22 cellular contexts compared by ENCODE assay signal in the genomic region with DNA sequence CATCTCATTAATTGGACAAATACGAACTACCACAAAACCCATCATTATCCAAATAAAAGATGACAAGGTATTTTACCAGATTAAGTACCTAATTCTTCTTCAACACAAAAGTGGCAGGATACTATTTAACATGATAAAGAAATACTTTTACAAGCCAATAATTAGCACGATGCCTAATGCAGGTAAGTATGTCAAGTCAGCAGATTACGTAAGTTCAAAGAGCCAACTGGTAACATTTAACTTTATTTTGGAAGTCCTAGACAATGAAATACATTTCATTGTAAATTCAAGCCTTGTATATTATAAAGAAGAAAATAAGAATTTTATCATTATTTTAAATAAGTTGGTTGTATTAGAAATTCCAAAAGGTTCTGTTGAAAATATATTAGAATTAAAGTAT.
DNase-seq lines count a peak whose midpoint lies in the region; ATAC-seq, FAIRE-seq and TF ChIP-seq lines count a peak whose summit lies in the region.
"Had no signal": no experiment of that assay in that cellular context is flagged by ENCODE, and none has a peak within 500 bp of the region (broad histone marks: within the 10 kb centered on the region; RNA-seq: fewer than 3 reads in every experiment).

No MANE protein-coding gene starts in this region.

- no peak for DNase-seq in A549 (ENCODE audit: low read depth in 1 of 2, low spot score in 1 of 2)
- peak; percentile 12 for DNase-seq in GM23338 (ENCODE audit: low spot score)
- no peak for DNase-seq in K562 (ENCODE audit: extremely low read depth in 1 of 4, low spot score in 3 of 4)
- no peak for DNase-seq in small intestine
- no peak for DNase-seq in stimulated activated CD4-positive, alpha-beta T cell treated with anti-CD3 and anti-CD28 coated beads, Interleukin-1b, Interleukin-23, amount 100 ng/mL, for 48 hours
- no peak for DNase-seq in CD4-positive, alpha-beta T cell
- DNase-seq: 8988T; BE2C; C1 segment of cervical spinal cord; Caco-2; Calu3; CD4-positive, CD25-positive, alpha-beta regulatory T cell; CD8-positive, alpha-beta T cell; DMS79 treated with DMSO at 0.1 percent for 48 hours; GF-D8 had no signal

- H3K9me3 Mint-ChIP-seq in GM23338, result no peaks in the 10 kb centered on the region
- peaks cover 3% of the 10 kb centered on the region for H3K9me3 Mint-ChIP-seq in CD4-positive, alpha-beta T cell

- no peaks in the 10 kb centered on the region for H3K9me3 ChIP-seq in A549
- H3K9me3 ChIP-seq in K562 (replicated peaks; ENCODE audit: control insufficient read depth, insufficient read depth, low read depth, low read length), result no peaks in the 10 kb centered on the region
- H3K9me3 ChIP-seq in small intestine (ENCODE audit: control insufficient read depth, low read depth), result no peaks in the 10 kb centered on the region
- H3K9me3 ChIP-seq in CD4-positive, alpha-beta T cell (ENCODE audit: control insufficient read depth, low read length), result no peaks in the 10 kb centered on the region
- no peaks in the 10 kb centered on the region for H3K9me3 ChIP-seq in gastroesophageal sphincter
- H3K9me3 ChIP-seq: BE2C, BLaER1, Caco-2 had no signal

- BruUV-seq in K562 (replicated peaks; lab: Mats Ljungman, UMichigan), result no TSS peak

- in situ Hi-C loops in K562 (cut with MboI), result no loop called here

- no peak overlapping the region for H3K27ac Mint-ChIP-seq in GM23338
- H3K27ac Mint-ChIP-seq in CD4-positive, alpha-beta T cell, result no peak overlapping the region
- H3K27ac Mint-ChIP-seq: CD14-positive monocyte; CD4-positive, CD25-positive, alpha-beta regulatory T cell; CD8-positive, alpha-beta T cell had no signal

- H3K79me2 ChIP-seq in GM23338 (replicated peaks; ENCODE audit: insufficient read depth), result no peaks in the 10 kb centered on the region
- no peaks in the 10 kb centered on the region for H3K79me2 ChIP-seq in K562 (ENCODE audit: control insufficient read depth, insufficient read depth, low read length)

- no peaks in the 10 kb centered on the region for H3K36me3 Mint-ChIP-seq in GM23338 (ENCODE audit: low read depth)
- no peaks in the 10 kb centered on the region for H3K36me3 Mint-ChIP-seq in CD4-positive, alpha-beta T cell (ENCODE audit: low read depth)
- H3K36me3 Mint-ChIP-seq: CD14-positive monocyte; CD4-positive, CD25-positive, alpha-beta regulatory T cell; CD8-positive, alpha-beta T cell had no signal

- no peak for TF ChIP-seq RAD21 in A549 (conservative IDR thresholded peaks at IDR 0.05 in 1 of 2, IDR thresholded peaks at IDR 0.05 in 1 of 2)
- TF ChIP-seq RAD21 in K562 (CRISPR knock-in tag; conservative IDR thresholded peaks at IDR 0.05 in 1 of 2, IDR thresholded peaks at IDR 0.05 in 1 of 2), result no peak

- no peak overlapping the region for H3K27ac ChIP-seq in A549
- H3K27ac ChIP-seq in GM23338 (ENCODE audit: low read depth), result no peak overlapping the region
- H3K27ac ChIP-seq in K562 (ENCODE audit: extremely low read depth, low read depth, low read length), result no peak overlapping the region
- no peak overlapping the region for H3K27ac ChIP-seq in small intestine (ENCODE audit: low read depth in 1 of 2, low read length in 1 of 2)
- H3K27ac ChIP-seq in CD4-positive, alpha-beta T cell (ENCODE audit: low read depth, low read length), result no peak overlapping the region
- H3K27ac ChIP-seq in gastroesophageal sphincter, result no peak overlapping the region
- H3K27ac ChIP-seq: BLaER1 had no signal

- H3K9me2 ChIP-seq in GM23338 (ENCODE audit: insufficient read depth), result no peaks in the 10 kb centered on the region

- H2AFZ ChIP-seq in GM23338 (no peak overlapping the region), K562 (ENCODE audit: low read depth, low read length) (no peak overlapping the region)

- H3K4me3 ChIP-seq in A549 (no peak overlapping the region), GM23338 (no peak overlapping the region), K562 (no peak overlapping the region), small intestine (ENCODE audit: low read depth in 1 of 2, low read length in 2 of 2) (no peak overlapping the region), gastroesophageal sphincter (no peak overlapping the region)
- H3K4me3 ChIP-seq: BLaER1 had no signal

- H3K4me3 Mint-ChIP-seq in GM23338, result no peak overlapping the region
- H3K4me3 Mint-ChIP-seq in CD4-positive, alpha-beta T cell, result no peak overlapping the region
- H3K4me3 Mint-ChIP-seq: CD14-positive monocyte; CD4-positive, CD25-positive, alpha-beta regulatory T cell; CD8-positive, alpha-beta T cell had no signal

- 71% methylated on average over 3 of the region's 3 CpGs for WGBS in A549 (ENCODE audit: missing lambda C conversion rate)
- 0% methylated on average over 3 of the region's 3 CpGs for WGBS in K562 (ENCODE audit: insufficient coverage, low coverage, missing lambda C conversion rate)
- WGBS in small intestine, 3 donors, result 76 to 79% (median 78%) methylated on average over 3 of the region's 3 CpGs
- WGBS in gastroesophageal sphincter (ENCODE audit: low coverage in 1 of 2), 2 donors, result 60 to 71% methylated on average over 3 of the region's 3 CpGs

- H3K4me1 ChIP-seq in A549 (no peaks in the 10 kb centered on the region), GM23338 (ENCODE audit: insufficient read depth) (peaks cover 9% of the 10 kb centered on the region; the same call in 1 of the 2 replicates), K562 (replicated peaks in 1 of 2; ENCODE audit: control insufficient read depth in 2 of 2, insufficient read depth in 2 of 2, low read length in 2 of 2) (no peaks in the 10 kb centered on the region), small intestine (ENCODE audit: control insufficient read depth in 2 of 2, insufficient read depth in 1 of 2, low read depth in 1 of 2, low read length in 1 of 2) (no peaks in the 10 kb centered on the region), gastroesophageal sphincter (no peaks in the 10 kb centered on the region)
- H3K4me1 ChIP-seq: BE2C, BLaER1, Caco-2 had no signal

- H3F3A ChIP-seq in GM23338 (replicated peaks; ENCODE audit: low read depth), result no peaks in the 10 kb centered on the region

- FAIRE-seq in A549 (lab: Jason Lieb, UNC) (peak; percentile 7), K562 (lab: Jason Lieb, UNC) (no peak), small intestine (lab: Jason Lieb, UNC) (peak; percentile 5)
- FAIRE-seq: D721Med, G401.6, GM12891, GM19239 had no signal

- CTCF ChIA-PET in A549 (lab: Yijun Ruan, JAX) (no interaction called here), K562 (lab: Yijun Ruan, JAX; ENCODE audit: low intra/inter-chr PET ratio) (no interaction called here)
- CTCF ChIA-PET in CD4-positive, alpha-beta T cell (lab: Charles Lee), result no interaction called here

- no peaks in the 10 kb centered on the region for H3K36me3 ChIP-seq in GM23338 (ENCODE audit: insufficient read depth)
- no peaks in the 10 kb centered on the region for H3K36me3 ChIP-seq in K562 (ENCODE audit: control insufficient read depth, insufficient read depth, low read length)
- no peaks in the 10 kb centered on the region for H3K36me3 ChIP-seq in small intestine (ENCODE audit: control insufficient read depth in 2 of 2, insufficient read depth in 2 of 2, low read length in 2 of 2)
- no peaks in the 10 kb centered on the region for H3K36me3 ChIP-seq in gastroesophageal sphincter
- H3K36me3 ChIP-seq: BE2C, BLaER1 had no signal

- H4K20me1 ChIP-seq in GM23338 (replicated peaks; ENCODE audit: insufficient read depth) (no peaks in the 10 kb centered on the region), K562 (replicated peaks; ENCODE audit: control insufficient read depth, insufficient read depth, low read length) (no peaks in the 10 kb centered on the region)
- H4K20me1 ChIP-seq: BLaER1 had no signal

- POLR2A ChIA-PET in A549 (lab: Yijun Ruan, JAX), result no interaction called here
- POLR2A ChIA-PET in K562 (lab: Yijun Ruan, JAX), result no interaction called here
- POLR2A ChIA-PET in CD4-positive, alpha-beta T cell (lab: Charles Lee), result no interaction called here

- intact Hi-C loops in K562 (cut with micrococcal nuclease), result no loop called here
- intact Hi-C loops in CD4-positive, alpha-beta T cell (cut with DNase I, micrococcal nuclease), result no loop called here

- no peak for TF ChIP-seq CTCF in A549 (IDR thresholded peaks at IDR 0.05)
- TF ChIP-seq CTCF in GM23338 (conservative IDR thresholded peaks at IDR 0.05; ENCODE audit: low read depth in 2 of 2), result no peak
- no peak for TF ChIP-seq CTCF in K562 (IDR thresholded peaks at IDR 0.05 in 2 of 3, conservative IDR thresholded peaks at IDR 0.05 in 1 of 3; ENCODE audit: insufficient read depth in 2 of 3, low read depth in 1 of 3, low read length in 3 of 3)
- TF ChIP-seq CTCF in CD4-positive, alpha-beta T cell (IDR thresholded peaks at IDR 0.05), result no peak
- TF ChIP-seq CTCF in gastroesophageal sphincter (IDR thresholded peaks at IDR 0.05), result no peak

- peaks cover 6% of the 10 kb centered on the region; the same call in 2 of the 3 replicates for H3K4me1 Mint-ChIP-seq in GM23338
- no peaks in the 10 kb centered on the region for H3K4me1 Mint-ChIP-seq in CD4-positive, alpha-beta T cell (ENCODE audit: low read depth)
- H3K4me1 Mint-ChIP-seq: CD14-positive monocyte; CD4-positive, CD25-positive, alpha-beta regulatory T cell had no signal

- no peak overlapping the region for H3K4me2 ChIP-seq in A549
- H3K4me2 ChIP-seq in GM23338, result 0 out of 2 replicates have a peak overlapping the region, but pooled peaks have one; percentile 7
- no peak overlapping the region for H3K4me2 ChIP-seq in K562 (ENCODE audit: insufficient read depth, low read length)
- H3K4me2 ChIP-seq: BLaER1 had no signal

- TF ChIP-seq EP300 in A549 (IDR thresholded peaks at IDR 0.05), result no peak
- no peak for TF ChIP-seq EP300 in K562 (IDR thresholded peaks at IDR 0.05; ENCODE audit: low read length)
- no peak for TF ChIP-seq EP300 in gastroesophageal sphincter (IDR thresholded peaks at IDR 0.05)

- H3K9me1 ChIP-seq in K562 (ENCODE audit: control insufficient read depth, insufficient read depth, low read length), result no peaks in the 10 kb centered on the region

- TF ChIP-seq POLR2A in A549 (IDR thresholded peaks at IDR 0.05; ENCODE audit: low read length) (no peak), K562 (conservative IDR thresholded peaks at IDR 0.05) (no peak), gastroesophageal sphincter (IDR thresholded peaks at IDR 0.05) (no peak)

- no peaks in the 10 kb centered on the region for H3K27me3 Mint-ChIP-seq in GM23338 (ENCODE audit: insufficient read depth, low read depth, poor library complexity)
- H3K27me3 Mint-ChIP-seq in CD4-positive, alpha-beta T cell, result no peaks in the 10 kb centered on the region
- H3K27me3 Mint-ChIP-seq: CD4-positive, CD25-positive, alpha-beta regulatory T cell had no signal

- H3K9ac ChIP-seq in K562 (ENCODE audit: insufficient read depth in 1 of 2, low read depth in 2 of 2, low read length in 2 of 2), result no peak overlapping the region
- H3K9ac ChIP-seq: BLaER1 had no signal

- ATAC-seq in A549 (no peak), GM23338 (no peak), K562 (no peak), gastroesophageal sphincter (no peak)
- no peak for ATAC-seq in CD4-positive, alpha-beta T cell (ENCODE audit: poor library complexity)
- ATAC-seq: CD8-positive, alpha-beta T cell had no signal

- no peaks in the 10 kb centered on the region for H3K27me3 ChIP-seq in GM23338 (ENCODE audit: insufficient read depth)
- H3K27me3 ChIP-seq in K562 (ENCODE audit: control insufficient read depth in 2 of 2, insufficient read depth in 2 of 2, low read length in 2 of 2), result no peaks in the 10 kb centered on the region
- H3K27me3 ChIP-seq in small intestine (ENCODE audit: control insufficient read depth in 2 of 2, insufficient read depth in 2 of 2, low read length in 2 of 2), result no peaks in the 10 kb centered on the region
- H3K27me3 ChIP-seq in CD4-positive, alpha-beta T cell (ENCODE audit: control insufficient read depth, insufficient read depth, low read length), result no peaks in the 10 kb centered on the region
- no peaks in the 10 kb centered on the region for H3K27me3 ChIP-seq in gastroesophageal sphincter
- H3K27me3 ChIP-seq: BE2C, BLaER1 had no signal

Comparison
In these comparisons a context has a peak if more than half of its experiments do, and no peak if none do; other contexts are left out.
1. Of the 35 proteins assayed by ChIP-seq in both K562 and A549: peak only in K562: none; only in A549: none; in both: MAFK; in neither: 34.